Comparison of ENCODE assay signal across 11 cellular contexts in genomic region chr18:57427429-57428181, GRCh38. TPM values are rescaled to one million over a fixed set of nuclear protein-coding genes. Genes with fewer than 3 reads are reported as not detected.
DNase-seq lines count a peak whose midpoint lies in the region; ATAC-seq and TF ChIP-seq lines count a peak whose summit lies in the region.
"Had no signal": no experiment of that assay in that cellular context is flagged by ENCODE, and none has a peak within 500 bp of the region (broad histone marks: within the 10 kb centered on the region; RNA-seq: fewer than 3 reads in every experiment).

No MANE protein-coding gene starts in this region.

- peak overlapping the region; percentile 97 for H2AFZ ChIP-seq in GM23338

- intact Hi-C loops in dendritic cell treated with granulocyte-macrophage colony-stimulating factor and Interleukin-4, amounts not matched to agents 40 ng/mL and 50 ng/mL, for 4 days (cut with micrococcal nuclease) = no loop called here
- intact Hi-C loops in sigmoid colon (cut with DNase I) = no loop called here
- intact Hi-C loops in thyroid gland (cut with DNase I) = no loop called here

- H3F3A ChIP-seq in GM23338 (replicated peaks; ENCODE audit: low read depth) = peaks cover 27% of the 10 kb centered on the region

- peak; percentile 73 for DNase-seq in GM23338 (ENCODE audit: low spot score)
- DNase-seq in left kidney (ENCODE audit: low read depth, low spot score) = peak; percentile 55
- no peak for DNase-seq in sigmoid colon
- DNase-seq in thyroid gland = no peak
- no peak for DNase-seq in COLO829 (ENCODE audit: low spot score)
- DNase-seq: activated CD4-positive, CD25-positive, alpha-beta regulatory T cell; NCI-H1694 treated with DMSO at 0.1 percent for 48 hours; stimulated activated CD4-positive, alpha-beta T cell treated with anti-CD3 and anti-CD28 coated beads, Interleukin-2, amount 100 ng/mL, for 48 hours had no signal

- peak overlapping the region; percentile 97 for H3K4me2 ChIP-seq in GM23338

- H3K36me3 ChIP-seq in GM23338 (ENCODE audit: insufficient read depth) = no peaks in the 10 kb centered on the region
- no peaks in the 10 kb centered on the region for H3K36me3 ChIP-seq in sigmoid colon
- no peaks in the 10 kb centered on the region for H3K36me3 ChIP-seq in thyroid gland

- no peaks in the 10 kb centered on the region for H3K36me3 Mint-ChIP-seq in GM23338 (ENCODE audit: low read depth)
- peaks cover 11% of the 10 kb centered on the region for H3K36me3 Mint-ChIP-seq in dendritic cell treated with granulocyte-macrophage colony-stimulating factor and Interleukin-4, amounts not matched to agents 40 ng/mL and 50 ng/mL, for 4 days (ENCODE audit: low read depth)

- H3K27ac ChIP-seq in GM23338 (ENCODE audit: low read depth) (no peak overlapping the region), sigmoid colon (no peak overlapping the region), thyroid gland (no peak overlapping the region)

- H3K27ac Mint-ChIP-seq in GM23338 = no peak overlapping the region
- peak overlapping the region; percentile 46 for H3K27ac Mint-ChIP-seq in dendritic cell treated with granulocyte-macrophage colony-stimulating factor and Interleukin-4, amounts not matched to agents 40 ng/mL and 50 ng/mL, for 4 days

- no peaks in the 10 kb centered on the region for H3K79me2 ChIP-seq in GM23338 (replicated peaks; ENCODE audit: insufficient read depth)

- H3K4me3 Mint-ChIP-seq in GM23338 = peak overlapping the region; percentile 78
- peak overlapping the region; percentile 67 for H3K4me3 Mint-ChIP-seq in dendritic cell treated with granulocyte-macrophage colony-stimulating factor and Interleukin-4, amounts not matched to agents 40 ng/mL and 50 ng/mL, for 4 days

- peaks cover 12% of the 10 kb centered on the region for H4K20me1 ChIP-seq in GM23338 (replicated peaks; ENCODE audit: insufficient read depth)

- H3K4me1 Mint-ChIP-seq in GM23338 = peaks cover 36% of the 10 kb centered on the region
- H3K4me1 Mint-ChIP-seq in dendritic cell treated with granulocyte-macrophage colony-stimulating factor and Interleukin-4, amounts not matched to agents 40 ng/mL and 50 ng/mL, for 4 days (ENCODE audit: low read depth) = peaks cover 28% of the 10 kb centered on the region

- peak; percentile 75 for ATAC-seq in GM23338
- no peak for ATAC-seq in HG03342 (IDR thresholded peaks at IDR 0.05; ENCODE audit: unreplicated experiment)
- ATAC-seq in GM21786 (IDR thresholded peaks at IDR 0.05; ENCODE audit: unreplicated experiment) = no peak

- peaks cover 65% of the 10 kb centered on the region for H3K27me3 Mint-ChIP-seq in GM23338 (ENCODE audit: insufficient read depth, low read depth, poor library complexity)
- peaks cover 82% of the 10 kb centered on the region for H3K27me3 Mint-ChIP-seq in dendritic cell treated with granulocyte-macrophage colony-stimulating factor and Interleukin-4, amounts not matched to agents 40 ng/mL and 50 ng/mL, for 4 days

- no peak for TF ChIP-seq POLR2A in sigmoid colon (IDR thresholded peaks at IDR 0.05)
- TF ChIP-seq POLR2A in thyroid gland (IDR thresholded peaks at IDR 0.05) = no peak

- H3K9me2 ChIP-seq in GM23338 (ENCODE audit: insufficient read depth) = no peaks in the 10 kb centered on the region

- TF ChIP-seq EP300 in sigmoid colon (IDR thresholded peaks at IDR 0.05) = no peak

- H3K9me3 ChIP-seq in sigmoid colon (peaks cover 0 to 6% (median under 1%) of the 10 kb centered on the region in 4 donors), thyroid gland (no peaks in the 10 kb centered on the region)

- peak overlapping the region; percentile 76 for H3K4me3 ChIP-seq in GM23338
- H3K4me3 ChIP-seq in sigmoid colon = peak overlapping the region in 3 of 4 donors; percentile 21 to 37 (median 36)
- peak overlapping the region in 1 of 3 donors; percentile 23 for H3K4me3 ChIP-seq in thyroid gland (replicated peaks in 1 of 3)

- no peaks in the 10 kb centered on the region for H3K9me3 Mint-ChIP-seq in GM23338
- H3K9me3 Mint-ChIP-seq in dendritic cell treated with granulocyte-macrophage colony-stimulating factor and Interleukin-4, amounts not matched to agents 40 ng/mL and 50 ng/mL, for 4 days = no peaks in the 10 kb centered on the region

- H3K4me1 ChIP-seq in GM23338 (ENCODE audit: insufficient read depth) (peaks cover 37% of the 10 kb centered on the region), sigmoid colon (peaks cover 0 to 24% (median 16%) of the 10 kb centered on the region in 4 donors), thyroid gland (peaks cover 5 to 24% of the 10 kb centered on the region in 2 donors)

- WGBS in sigmoid colon, 2 donors = 8 to 14% methylated on average over 78 of the region's 78 CpGs
- WGBS in thyroid gland, 2 donors = 22 to 33% methylated on average over 3 to 5 of the region's 78 CpGs

- H3K27me3 ChIP-seq in GM23338 (ENCODE audit: insufficient read depth) (peaks cover 87% of the 10 kb centered on the region), sigmoid colon (peaks cover 44 to 96% (median 60%) of the 10 kb centered on the region in 3 donors), thyroid gland (peaks cover 49% of the 10 kb centered on the region)

- no peak for TF ChIP-seq CTCF in GM23338 (conservative IDR thresholded peaks at IDR 0.05; ENCODE audit: low read depth in 2 of 2)
- no peak for TF ChIP-seq CTCF in sigmoid colon (IDR thresholded peaks at IDR 0.05)
- no peak for TF ChIP-seq CTCF in thyroid gland (IDR thresholded peaks at IDR 0.05)

TF ChIP-seq in GM23338, 12 proteins besides CTCF, POLR2A, EP300 and RAD21:
- peak; percentile 45 for TF ChIP-seq EZH2 (IDR thresholded peaks at IDR 0.05; ENCODE audit: low read depth, unreplicated experiment)
- TF ChIP-seq EZH2phosphoT487 (IDR thresholded peaks at IDR 0.05; ENCODE audit: unreplicated experiment) = no peak
- no peak for TF ChIP-seq CREB1 (CRISPR knock-in tag; IDR thresholded peaks at IDR 0.05; ENCODE audit: low read depth)

RNA-seq across cellular contexts. Expression of gene ONECUT2, which starts 7.6 kb away (rescaled TPM):
- total RNA-seq in GM23338 (2014; rRNA removed; shearing (Covaris generic)) = 1.7 and 2.2 TPM in 2 replicates
- polyA plus RNA-seq in GM23338 (2016; fragmentation: Nextera tagmentation; extraction: Ambion mirVana) (0.68 and 0.82 TPM in 2 replicates), sigmoid colon (under 1 TPM in 1 of 3 donors, not detected in 2; 0.03 TPM)
- total RNA-seq in sigmoid colon (under 1 TPM in 1 of 4 donors, not detected in 3; under 0.01 TPM), thyroid gland (under 1 TPM; under 0.01 to 0.38 (median 0.13) TPM)

Comparison
In these comparisons a context has a peak if more than half of its experiments do, and no peak if none do; other contexts are left out.
1. DNase-seq: peak in GM23338 (single experiment) and left kidney (single experiment); none in sigmoid colon (single experiment), thyroid gland (0 of 2) and COLO829 (single experiment).